ENCODE assay signal across 1 cellular context in genomic region chr18:63909870-63910269, GRCh38.
TF ChIP-seq lines count a peak whose summit lies in the region.

No MANE protein-coding gene starts in this region.

TF ChIP-seq in HepG2, 621 proteins besides CTCF, POLR2A, EP300 and RAD21:
- no peak for TF ChIP-seq MLXIP (CRISPR knock-in tag; IDR thresholded peaks at IDR 0.05; ENCODE audit: borderline replicate concordance)
- TF ChIP-seq PAWR (CRISPR knock-in tag; IDR thresholded peaks at IDR 0.05; ENCODE audit: borderline replicate concordance): no peak
- no peak for TF ChIP-seq ZNF878 (CRISPR knock-in tag; IDR thresholded peaks at IDR 0.05)
- no peak for TF ChIP-seq TFDP2 (CRISPR knock-in tag; IDR thresholded peaks at IDR 0.05)
- TF ChIP-seq SNAPC2 (CRISPR knock-in tag; IDR thresholded peaks at IDR 0.05): no peak
